13 cellular contexts compared by ENCODE assay signal in the genomic region with DNA sequence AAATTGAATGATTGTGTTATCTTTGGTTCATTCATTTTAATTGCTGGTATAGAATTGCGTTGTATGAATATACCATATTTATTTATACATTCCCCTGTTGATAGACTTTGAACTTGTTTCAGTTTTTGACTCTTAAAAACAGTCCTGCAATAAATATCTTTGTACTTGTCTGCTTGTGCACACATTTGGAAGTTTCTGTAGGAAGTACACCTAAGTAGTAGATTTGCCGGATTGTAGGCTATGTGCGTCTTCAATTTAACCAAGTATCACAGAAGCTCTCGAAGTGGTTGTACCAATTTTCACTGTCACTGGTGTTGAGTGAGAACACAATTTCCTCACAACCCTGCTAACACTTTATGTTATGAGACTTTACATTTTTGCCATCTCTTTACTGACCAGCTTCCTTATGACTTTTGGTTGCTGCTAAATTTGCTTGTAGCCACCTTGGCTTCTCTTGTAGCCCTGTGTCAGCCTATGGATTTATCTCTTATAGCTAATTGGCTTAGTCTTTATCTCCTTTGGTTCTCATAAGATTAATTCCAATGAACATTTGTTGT. TPM values are rescaled to one million over a fixed set of nuclear protein-coding genes. Genes with fewer than 3 reads are reported as not detected.
A peak's percentile ranks its signal among the peaks of the same experiment; 100 is the strongest.
DNase-seq lines count a peak whose midpoint lies in the region; ATAC-seq, FAIRE-seq and TF ChIP-seq lines count a peak whose summit lies in the region.
"Had no signal": no experiment of that assay in that cellular context is flagged by ENCODE, and none has a peak within 500 bp of the region (broad histone marks: within the 10 kb centered on the region; RNA-seq: fewer than 3 reads in every experiment).

No MANE protein-coding gene starts in this region.

- H3K27ac ChIP-seq in A549 = no peak overlapping the region
- H3K27ac ChIP-seq in CD4-positive, CD25-positive, alpha-beta regulatory T cell (ENCODE audit: insufficient read depth, low read length, poor library complexity, severe bottlenecking) = no peak overlapping the region
- H3K27ac ChIP-seq in SK-N-MC = no peak overlapping the region
- no peak overlapping the region for H3K27ac ChIP-seq in left ventricle myocardium inferior (replicated peaks)
- no peak overlapping the region for H3K27ac ChIP-seq in MM.1S (ENCODE audit: low read length)

- ATAC-seq in A549 (no peak), GM21390 (IDR thresholded peaks at IDR 0.05; ENCODE audit: unreplicated experiment) (no peak)
- no peak for ATAC-seq in CD4-positive, CD25-positive, alpha-beta regulatory T cell (ENCODE audit: low read depth in 2 of 2)
- ATAC-seq: pancreas had no signal

- peaks cover 11% of the 10 kb centered on the region for H3K36me3 Mint-ChIP-seq in CD4-positive, CD25-positive, alpha-beta regulatory T cell

- H3K4me1 Mint-ChIP-seq in CD4-positive, CD25-positive, alpha-beta regulatory T cell = peaks cover 33 to 72% (median 47%) of the 10 kb centered on the region in 4 donors

- H3K36me3 ChIP-seq in CD4-positive, CD25-positive, alpha-beta regulatory T cell (ENCODE audit: control insufficient read depth, insufficient read depth, low read length) = no peaks in the 10 kb centered on the region
- 0 out of 2 replicates have a peak, but pooled peaks cover 5% of the 10 kb centered on the region for H3K36me3 ChIP-seq in SK-N-MC (ENCODE audit: insufficient read depth, low read length)
- no peaks in the 10 kb centered on the region for H3K36me3 ChIP-seq in left ventricle myocardium inferior
- no peaks in the 10 kb centered on the region for H3K36me3 ChIP-seq in MM.1S (replicated peaks; ENCODE audit: insufficient read depth, low read length)
- H3K36me3 ChIP-seq: esophagus squamous epithelium, pancreas had no signal

- 91% methylated on average over 4 of the region's 4 CpGs for WGBS in A549 (ENCODE audit: missing lambda C conversion rate)

- intact Hi-C loops in left ventricle myocardium inferior (cut with micrococcal nuclease) = no loop called here

- peaks cover 0 to 4% (median 0%) of the 10 kb centered on the region in 7 donors for H3K9me3 Mint-ChIP-seq in CD4-positive, CD25-positive, alpha-beta regulatory T cell

- no peaks in the 10 kb centered on the region for H3K9me2 ChIP-seq in MM.1S (replicated peaks; ENCODE audit: insufficient read depth, low read length)

- no peaks in the 10 kb centered on the region for H4K20me1 ChIP-seq in MM.1S (ENCODE audit: insufficient read depth, low read length)

- no peak for TF ChIP-seq CTCF in A549 (IDR thresholded peaks at IDR 0.05)
- TF ChIP-seq CTCF in fibroblast of villous mesenchyme (IDR thresholded peaks at IDR 0.05; ENCODE audit: insufficient read depth, low read depth, low read length) = no peak
- TF ChIP-seq CTCF in left ventricle myocardium inferior (IDR thresholded peaks at IDR 0.05; ENCODE audit: borderline replicate concordance) = no peak
- no peak for TF ChIP-seq CTCF in MM.1S (IDR thresholded peaks at IDR 0.05; ENCODE audit: low read length)

- H3K4me2 ChIP-seq in A549 (peak overlapping the region; percentile 84), MM.1S (ENCODE audit: low read depth, low read length) (no peak overlapping the region)

- POLR2A ChIA-PET in A549 (lab: Yijun Ruan, JAX) = no interaction called here

- no peak overlapping the region for H3K4me3 ChIP-seq in A549
- peak overlapping the region; percentile 11 for H3K4me3 ChIP-seq in CD4-positive, CD25-positive, alpha-beta regulatory T cell (ENCODE audit: low read depth, low read length)
- H3K4me3 ChIP-seq in SK-N-MC = peak overlapping the region; percentile 82
- H3K4me3 ChIP-seq in fibroblast of villous mesenchyme (ENCODE audit: low read depth, low read length) = peak overlapping the region; percentile 95
- no peak overlapping the region for H3K4me3 ChIP-seq in left ventricle myocardium inferior
- no peak overlapping the region for H3K4me3 ChIP-seq in MM.1S (ENCODE audit: low read length)

- H2AFZ ChIP-seq in MM.1S (ENCODE audit: low read length) = no peak overlapping the region

- no peaks in the 10 kb centered on the region for H3K9me3 ChIP-seq in A549
- H3K9me3 ChIP-seq in CD4-positive, CD25-positive, alpha-beta regulatory T cell (ENCODE audit: control insufficient read depth in 2 of 2, low read length in 2 of 2) = no peaks in the 10 kb centered on the region
- peaks cover 8% of the 10 kb centered on the region; the same call in 1 of the 2 replicates for H3K9me3 ChIP-seq in SK-N-MC (ENCODE audit: low read depth, low read length)
- peaks cover 15% of the 10 kb centered on the region for H3K9me3 ChIP-seq in left ventricle myocardium inferior (replicated peaks)
- H3K9me3 ChIP-seq in MM.1S (replicated peaks; ENCODE audit: insufficient read depth, low read length) = no peaks in the 10 kb centered on the region
- H3K9me3 ChIP-seq: esophagus squamous epithelium, pancreas had no signal

- peaks cover 59% of the 10 kb centered on the region for H3K79me2 ChIP-seq in MM.1S (ENCODE audit: low read length)

- CTCF ChIA-PET in A549 (lab: Yijun Ruan, JAX) = interaction anchor here (1.2 to 1.5 kb wide), 2 partner anchors 9 to 12 kb away, joined by 3 to 4 read pairs; no protein-coding TSS in a partner anchor

- no peaks in the 10 kb centered on the region for H3F3A ChIP-seq in MM.1S (ENCODE audit: insufficient read depth, low read length)

- no peak for TF ChIP-seq EP300 in A549 (IDR thresholded peaks at IDR 0.05)

- H3K27me3 Mint-ChIP-seq in CD4-positive, CD25-positive, alpha-beta regulatory T cell = peaks cover 6% of the 10 kb centered on the region

- no peaks in the 10 kb centered on the region for H3K27me3 ChIP-seq in CD4-positive, CD25-positive, alpha-beta regulatory T cell (ENCODE audit: control insufficient read depth, insufficient read depth, low read length)
- no peaks in the 10 kb centered on the region for H3K27me3 ChIP-seq in left ventricle myocardium inferior (ENCODE audit: low read depth)
- H3K27me3 ChIP-seq in MM.1S (replicated peaks; ENCODE audit: insufficient read depth, low read length) = no peaks in the 10 kb centered on the region
- H3K27me3 ChIP-seq: esophagus squamous epithelium, pancreas had no signal

- no peak for TF ChIP-seq RAD21 in A549 (conservative IDR thresholded peaks at IDR 0.05 in 1 of 2, IDR thresholded peaks at IDR 0.05 in 1 of 2)

- peak overlapping the region; percentile 63 to 98 (median 98) for H3K4me3 Mint-ChIP-seq in CD4-positive, CD25-positive, alpha-beta regulatory T cell

- no peak for FAIRE-seq in A549 (lab: Jason Lieb, UNC)
- FAIRE-seq: HTR-8/SVneo, pancreas had no signal

- H3K4me1 ChIP-seq in A549 = peaks cover 8% of the 10 kb centered on the region; the same call in 2 of the 3 replicates
- peaks cover 34% of the 10 kb centered on the region for H3K4me1 ChIP-seq in CD4-positive, CD25-positive, alpha-beta regulatory T cell (ENCODE audit: control insufficient read depth, insufficient read depth, low read length, poor library complexity, severe bottlenecking)
- H3K4me1 ChIP-seq in left ventricle myocardium inferior = peaks cover 43% of the 10 kb centered on the region
- H3K4me1 ChIP-seq in MM.1S (ENCODE audit: low read length) = peaks cover 13% of the 10 kb centered on the region

- peak overlapping the region in 1 of 3 donors; percentile 46 for H3K27ac Mint-ChIP-seq in CD4-positive, CD25-positive, alpha-beta regulatory T cell

- DNase-seq in A549 (ENCODE audit: low read depth in 1 of 2, low spot score in 1 of 2) (no peak), SK-N-MC (ENCODE audit: low read depth, low spot score) (no peak), fibroblast of villous mesenchyme (ENCODE audit: low read depth) (no peak), left ventricle myocardium inferior (no peak), D341Med (ENCODE audit: low spot score) (no peak), MM.1S (no peak)
- no peak for DNase-seq in CD4-positive, CD25-positive, alpha-beta regulatory T cell
- DNase-seq: esophagus squamous epithelium; kidney glomerular epithelial cell; pancreas; stimulated activated CD4-positive, alpha-beta T cell treated with anti-CD3 and anti-CD28 coated beads, Interleukin-4, amount 100 ng/mL, for 4 hours had no signal

- H3K9ac ChIP-seq in SK-N-MC (ENCODE audit: insufficient read length) = no peak overlapping the region
- no peak overlapping the region for H3K9ac ChIP-seq in MM.1S (ENCODE audit: low read length)

- TF ChIP-seq POLR2A in A549 (IDR thresholded peaks at IDR 0.05; ENCODE audit: low read length) = no peak

TF ChIP-seq in A549, 52 proteins besides CTCF, POLR2A, EP300 and RAD21 (continues in another document):
- TF ChIP-seq, protein P1, sequence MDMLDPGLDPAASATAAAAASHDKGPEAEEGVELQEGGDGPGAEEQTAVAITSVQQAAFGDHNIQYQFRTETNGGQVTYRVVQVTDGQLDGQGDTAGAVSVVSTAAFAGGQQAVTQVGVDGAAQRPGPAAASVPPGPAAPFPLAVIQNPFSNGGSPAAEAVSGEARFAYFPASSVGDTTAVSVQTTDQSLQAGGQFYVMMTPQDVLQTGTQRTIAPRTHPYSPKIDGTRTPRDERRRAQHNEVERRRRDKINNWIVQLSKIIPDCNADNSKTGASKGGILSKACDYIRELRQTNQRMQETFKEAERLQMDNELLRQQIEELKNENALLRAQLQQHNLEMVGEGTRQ (IDR thresholded peaks at IDR 0.05) = no peak
- TF ChIP-seq E2F6 (IDR thresholded peaks at IDR 0.05; ENCODE audit: borderline replicate concordance, low read depth) = no peak

RNA-seq across cellular contexts. Expression of gene TTC3, which starts 2.2 kb away (rescaled TPM):
- polyA plus RNA-seq in A549 (2011; rRNA removed) = 56.1 and 62.2 TPM in 2 replicates
- polyA plus RNA-seq in A549 (2012; cell fraction: cytosol; rRNA removed) = 20.0 and 23.1 TPM in 2 replicates
- polyA plus RNA-seq in A549 (2012; cell fraction: nucleus; rRNA removed) = 28.9 and 32.4 TPM in 2 replicates
- 34.0 to 36.3 TPM (median 34.2 TPM) in 3 replicates for polyA plus RNA-seq in A549 (2017; fragmentation: RNase III; extraction: RNeasy Plus Mini Kit Qiagen cat#74134 plus additional on column Dnase treatment)
- 52.9 and 54.2 TPM in 2 replicates for polyA minus RNA-seq in A549 (2011; rRNA and poly(A)+ RNA removed)
- total RNA-seq in CD4-positive, CD25-positive, alpha-beta regulatory T cell = 91.0 TPM
- polyA plus RNA-seq in CD4-positive, CD25-positive, alpha-beta regulatory T cell = 10 to 100 TPM; 34.3 to 63.7 (median 54.8) TPM
- 270 and 339 TPM in 2 replicates for total RNA-seq in fibroblast of villous mesenchyme
- total RNA-seq in left ventricle myocardium inferior = 44.3 TPM

RNA-seq across cellular contexts. Expression of gene PIGP, which starts 2.4 kb away (rescaled TPM):
- polyA plus RNA-seq in A549 (2011; rRNA removed) (44.0 and 49.5 TPM in 2 replicates), A549 (2017; fragmentation: RNase III; extraction: RNeasy Plus Mini Kit Qiagen cat#74134 plus additional on column Dnase treatment) (14.8 to 18.9 TPM (median 15.9 TPM) in 3 replicates)
- 13.7 and 14.9 TPM in 2 replicates for polyA plus RNA-seq in A549 (2012; cell fraction: cytosol; rRNA removed)
- polyA plus RNA-seq in A549 (2012; cell fraction: nucleus; rRNA removed) = 5.1 and 6.7 TPM in 2 replicates
- polyA minus RNA-seq in A549 (2011; rRNA and poly(A)+ RNA removed) = 4.5 and 5.8 TPM in 2 replicates
- 11.3 TPM for total RNA-seq in CD4-positive, CD25-positive, alpha-beta regulatory T cell
- polyA plus RNA-seq in CD4-positive, CD25-positive, alpha-beta regulatory T cell = 10 to 100 TPM; 19.9 to 35.3 (median 29.1) TPM
- total RNA-seq in fibroblast of villous mesenchyme (4.5 and 11.2 TPM in 2 replicates), left ventricle myocardium inferior (37.6 TPM)

Comparison
In these comparisons a context has a peak if more than half of its experiments do, and no peak if none do; other contexts are left out.
1. H3K4me3 ChIP-seq: peak in CD4-positive, CD25-positive, alpha-beta regulatory T cell (single experiment), SK-N-MC (single experiment) and fibroblast of villous mesenchyme (single experiment); none in A549 (single experiment), left ventricle myocardium inferior (single experiment) and MM.1S (single experiment).